In the genomic region with DNA sequence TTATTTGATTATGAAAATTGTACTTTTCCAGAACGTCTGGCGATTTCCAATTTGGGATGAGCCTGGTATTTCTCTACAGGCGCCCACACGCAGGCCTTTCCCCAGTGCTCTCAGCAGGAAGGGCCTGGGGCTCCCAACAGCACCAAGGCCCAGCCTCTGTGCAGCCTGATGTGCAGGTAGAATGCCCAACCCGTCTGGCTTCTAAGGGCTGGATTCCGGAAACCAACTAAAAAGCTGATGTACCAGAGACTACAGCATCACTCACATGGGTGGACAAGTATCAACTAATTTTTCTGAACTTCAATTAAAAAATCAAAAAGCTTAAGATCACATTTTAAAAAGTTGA, we compare ENCODE assay signal across 20 cellular contexts. TPM values are rescaled to one million over a fixed set of nuclear protein-coding genes. Genes with fewer than 3 reads are reported as not detected.
DNase-seq lines count a peak whose midpoint lies in the region; ATAC-seq, FAIRE-seq and TF ChIP-seq lines count a peak whose summit lies in the region.
"Had no signal": no experiment of that assay in that cellular context is flagged by ENCODE, and none has a peak within 500 bp of the region (broad histone marks: within the 10 kb centered on the region; RNA-seq: fewer than 3 reads in every experiment).

No MANE protein-coding gene starts in this region.

- peaks cover 31% of the 10 kb centered on the region for H3K4me1 Mint-ChIP-seq in endothelial cell (ENCODE audit: unreplicated experiment)
- H3K4me1 Mint-ChIP-seq: activated CD4-positive, alpha-beta T cell treated with anti-CD3 and anti-CD28 coated beads, Interleukin-2, amount 10 ng/mL, durations not matched to agents 7 days and 5 days had no signal

- intact Hi-C loops in HepG2 (cut with micrococcal nuclease; ENCODE audit: unreplicated experiment) = no loop called here
- intact Hi-C loops in vagina (cut with DNase I) = no loop called here
- intact Hi-C loops in tibial artery (cut with DNase I; ENCODE audit: low total_unique reads) = no loop called here

- H3K27ac ChIP-seq in liver (ENCODE audit: low read depth in 1 of 2, low read length in 2 of 2) (peak overlapping the region; percentile 42 to 57), HepG2 (ENCODE audit: extremely low read length, insufficient read depth, low read length) (no peak overlapping the region), muscle layer of colon (ENCODE audit: low read depth, low read length) (peak overlapping the region; percentile 12), vagina (peak overlapping the region; percentile 36), tibial artery (no peak overlapping the region)
- H3K27ac ChIP-seq: HL-60, left lung had no signal

- no peak for TF ChIP-seq EP300 in HepG2 (IDR thresholded peaks at IDR 0.05; ENCODE audit: low read depth in 2 of 2, low read length in 2 of 2)
- TF ChIP-seq EP300 in HepG2 (CRISPR knock-in tag; IDR thresholded peaks at IDR 0.05; ENCODE audit: borderline replicate concordance) = no peak

- no peak overlapping the region for H2AFZ ChIP-seq in HepG2 (ENCODE audit: low read length)

- no peak for FAIRE-seq in HepG2 (lab: Jason Lieb, UNC)
- FAIRE-seq: A204.1, GM12878, urothelium cell line had no signal

- ATAC-seq in HepG2 = no peak
- no peak for ATAC-seq in HG03469 (IDR thresholded peaks at IDR 0.05; ENCODE audit: unreplicated experiment)
- ATAC-seq: GM12878, left lung had no signal

- POLR2A ChIA-PET in HepG2 (lab: Yijun Ruan, JAX) = no interaction called here

- peak overlapping the region; percentile 42 for H3K27ac Mint-ChIP-seq in endothelial cell (ENCODE audit: unreplicated experiment)
- H3K27ac Mint-ChIP-seq: activated CD4-positive, alpha-beta T cell treated with anti-CD3 and anti-CD28 coated beads, Interleukin-2, amount 10 ng/mL, durations not matched to agents 7 days and 5 days; stimulated activated naive CD8-positive, alpha-beta T cell treated with anti-CD3 and anti-CD28 coated beads, Interleukin-15, Interleukin-2, amounts not matched to agents 100 ng/mL and 50 ng/mL, for 24 hours had no signal

- no peak overlapping the region for H3K4me2 ChIP-seq in HepG2 (ENCODE audit: low read depth, low read length)

- no peak for TF ChIP-seq RAD21 in liver (IDR thresholded peaks at IDR 0.05)
- no peak for TF ChIP-seq RAD21 in HepG2 (CRISPR knock-in tag; IDR thresholded peaks at IDR 0.05)

- H3K27me3 ChIP-seq in liver (ENCODE audit: control insufficient read depth in 4 of 4, insufficient read depth in 4 of 4, low read length in 3 of 4) (no peaks in the 10 kb centered on the region), HepG2 (ENCODE audit: control insufficient read depth in 1 of 2, insufficient read depth in 2 of 2, low read length in 2 of 2) (no peaks in the 10 kb centered on the region), muscle layer of colon (ENCODE audit: control insufficient read depth in 1 of 2, insufficient read depth in 2 of 2, low read length in 2 of 2) (no peaks in the 10 kb centered on the region), vagina (no peaks in the 10 kb centered on the region), tibial artery (no peaks in the 10 kb centered on the region)
- H3K27me3 ChIP-seq: left lung had no signal

- no peak overlapping the region for H3K4me3 Mint-ChIP-seq in endothelial cell (ENCODE audit: unreplicated experiment)
- H3K4me3 Mint-ChIP-seq: activated CD4-positive, alpha-beta T cell treated with anti-CD3 and anti-CD28 coated beads, Interleukin-2, amount 10 ng/mL, durations not matched to agents 7 days and 5 days; stimulated activated naive CD8-positive, alpha-beta T cell treated with anti-CD3 and anti-CD28 coated beads, Interleukin-15, Interleukin-2, amounts not matched to agents 100 ng/mL and 50 ng/mL, for 24 hours had no signal

- H4K20me1 ChIP-seq in HepG2 (ENCODE audit: insufficient read depth, low read length) = peaks cover 10% of the 10 kb centered on the region; the same call in 1 of the 2 replicates

- no peak for TF ChIP-seq CTCF in liver (IDR thresholded peaks at IDR 0.05; ENCODE audit: low read depth, low read length, missing input control)
- TF ChIP-seq CTCF in HepG2 (CRISPR knock-in tag; IDR thresholded peaks at IDR 0.05) = no peak
- TF ChIP-seq CTCF in endothelial cell (IDR thresholded peaks at IDR 0.05; ENCODE audit: unreplicated experiment) = no peak
- no peak for TF ChIP-seq CTCF in vagina (IDR thresholded peaks at IDR 0.05)
- no peak for TF ChIP-seq CTCF in tibial artery (IDR thresholded peaks at IDR 0.05)

- WGBS in liver = 29% methylated on average over 6 of the region's 6 CpGs
- WGBS in HepG2 (ENCODE audit: low lambda C conversion rate) = 93% methylated on average over 6 of the region's 6 CpGs

- H3K79me2 ChIP-seq in HepG2 (ENCODE audit: insufficient read depth, low read length) = peaks cover 25% of the 10 kb centered on the region

- no peaks in the 10 kb centered on the region for H3K9me3 Mint-ChIP-seq in endothelial cell (ENCODE audit: unreplicated experiment)
- H3K9me3 Mint-ChIP-seq: activated CD4-positive, alpha-beta T cell treated with anti-CD3 and anti-CD28 coated beads, Interleukin-2, amount 10 ng/mL, durations not matched to agents 7 days and 5 days had no signal

- no peak for TF ChIP-seq POLR2A in HepG2 (IDR thresholded peaks at IDR 0.05; ENCODE audit: insufficient read depth in 1 of 2, low read depth in 2 of 2, low read length in 2 of 2)
- TF ChIP-seq POLR2A in vagina (IDR thresholded peaks at IDR 0.05) = no peak

- H3K4me3 ChIP-seq in liver (ENCODE audit: low read depth in 1 of 3, low read length in 3 of 3) (no peak overlapping the region), HepG2 (replicated peaks in 1 of 3; ENCODE audit: insufficient read depth in 1 of 3, low read depth in 2 of 3, low read length in 3 of 3) (no peak overlapping the region), muscle layer of colon (ENCODE audit: low read depth in 1 of 2, low read length in 2 of 2) (no peak overlapping the region), vagina (no peak overlapping the region), tibial artery (no peak overlapping the region)
- H3K4me3 ChIP-seq: GM12878, left lung had no signal

- H3K9ac ChIP-seq in liver (ENCODE audit: low read depth in 1 of 2, low read length in 2 of 2) = no peak overlapping the region
- H3K9ac ChIP-seq in HepG2 (ENCODE audit: insufficient read depth, low read depth, low read length) = no peak overlapping the region
- no peak overlapping the region for H3K9ac ChIP-seq in muscle layer of colon (ENCODE audit: low read length)

- peaks cover 3% of the 10 kb centered on the region for H3K36me3 Mint-ChIP-seq in endothelial cell (ENCODE audit: low read depth, unreplicated experiment)

- peaks cover 5% of the 10 kb centered on the region for H3K27me3 Mint-ChIP-seq in endothelial cell (ENCODE audit: unreplicated experiment)
- H3K27me3 Mint-ChIP-seq: activated CD4-positive, alpha-beta T cell treated with anti-CD3 and anti-CD28 coated beads, Interleukin-2, amount 10 ng/mL, durations not matched to agents 7 days and 5 days had no signal

- no TSS peak for BruUV-seq in HepG2 (replicated peaks; lab: Mats Ljungman, UMichigan)

- DNase-seq in HepG2 (ENCODE audit: low spot score) = no peak
- DNase-seq in endothelial cell (ENCODE audit: low spot score) = no peak
- no peak for DNase-seq in vagina (ENCODE audit: extremely low spot score in 2 of 2)
- DNase-seq in tibial artery = no peak
- no peak for DNase-seq in dermis blood vessel endothelial cell
- DNase-seq: activated CD4-positive, alpha-beta T cell treated with anti-CD3 and anti-CD28 coated beads, Interleukin-2, amount 10 ng/mL, durations not matched to agents 7 days and 5 days; activated effector memory CD4-positive, alpha-beta T cell treated with Interleukin-2 at 50 U/mL for 16 hours; C1 segment of cervical spinal cord; left lung; MM.1S; NCI-H1694 had no signal

- H3K36me3 ChIP-seq in liver (ENCODE audit: control insufficient read depth in 4 of 4, insufficient read depth in 3 of 4, low read depth in 1 of 4, low read length in 3 of 4) (no peaks in the 10 kb centered on the region), HepG2 (replicated peaks in 1 of 2; ENCODE audit: control insufficient read depth in 1 of 2, insufficient read depth in 2 of 2, low read length in 2 of 2) (no peaks in the 10 kb centered on the region; a peak in 1 of 5 replicates), muscle layer of colon (ENCODE audit: insufficient read depth, low read length) (no peaks in the 10 kb centered on the region), vagina (no peaks in the 10 kb centered on the region), tibial artery (no peaks in the 10 kb centered on the region)
- H3K36me3 ChIP-seq: left lung had no signal

- CTCF ChIA-PET in HepG2 (lab: Yijun Ruan, JAX; ENCODE audit: low intra/inter-chr PET ratio, low total read pairs) = no interaction called here

- H3K9me3 ChIP-seq in liver (ENCODE audit: control insufficient read depth in 4 of 4, low read length in 3 of 4) = no peaks in the 10 kb centered on the region
- no peaks in the 10 kb centered on the region for H3K9me3 ChIP-seq in HepG2 (ENCODE audit: low read length)
- H3K9me3 ChIP-seq in muscle layer of colon (ENCODE audit: low read length) = no peaks in the 10 kb centered on the region
- no peaks in the 10 kb centered on the region for H3K9me3 ChIP-seq in vagina
- H3K9me3 ChIP-seq in tibial artery = no peaks in the 10 kb centered on the region
- H3K9me3 ChIP-seq: left lung had no signal

- in situ Hi-C loops in HepG2 (cut with HindIII; ENCODE audit: extremely low pct_ligation_motif_present, low pct_unique_long_range_greater_than_20kb) = no loop called here

- peaks cover 15 to 41% (median 31%) of the 10 kb centered on the region in 4 donors for H3K4me1 ChIP-seq in liver (ENCODE audit: control insufficient read depth in 4 of 4, insufficient read depth in 4 of 4, low read length in 3 of 4)
- H3K4me1 ChIP-seq in HepG2 (ENCODE audit: insufficient read depth, low read length) = peaks cover 7% of the 10 kb centered on the region; the same call in 1 of the 2 replicates
- H3K4me1 ChIP-seq in muscle layer of colon (ENCODE audit: insufficient read depth, low read length) = peaks cover 26% of the 10 kb centered on the region
- peaks cover 51% of the 10 kb centered on the region for H3K4me1 ChIP-seq in vagina
- H3K4me1 ChIP-seq in tibial artery = peaks cover 0 to 64% (median 22%) of the 10 kb centered on the region in 4 donors

RNA-seq across cellular contexts. Expression of a gene that starts 25.8 kb away (rescaled TPM):
- total RNA-seq in liver (10 to 100 TPM; 35.2 to 78.7 TPM), HepG2 (2016; rRNA removed; fragmentation: Illumina TruSeq; extraction: Trizol) (19.7 and 20.2 TPM in 2 replicates), endothelial cell (ENCODE audit: unreplicated experiment) (187 TPM), vagina (105 TPM), dermis blood vessel endothelial cell (118 and 175 TPM in 2 replicates)
- polyA plus RNA-seq in liver (10 to 100 TPM in 1 of 2 donors, 1 to 10 TPM in 1; 4.1 to 24.3 TPM), HepG2 (2011; rRNA removed) (32.3 and 33.3 TPM in 2 replicates)
- total RNA-seq in HepG2 (2016; cell fraction: cytosol; rRNA removed; fragmentation: Illumina TruSeq; extraction: Trizol; ENCODE audit: low read depth) = 5.5 and 5.6 TPM in 2 replicates
- total RNA-seq in HepG2 (2016; cell fraction: insoluble cytoplasmic fraction; rRNA removed; fragmentation: Illumina TruSeq; extraction: Trizol) = 15.3 and 20.6 TPM in 2 replicates
- total RNA-seq in HepG2 (2016; cell fraction: membrane; rRNA removed; fragmentation: Illumina TruSeq; extraction: Trizol) = 7.4 and 7.9 TPM in 2 replicates
- 21.4 and 24.6 TPM in 2 replicates for total RNA-seq in HepG2 (2016; cell fraction: nucleus; rRNA removed; fragmentation: Illumina TruSeq; extraction: Trizol)
- polyA plus RNA-seq in HepG2 (2011; cell fraction: cytosol; rRNA removed) = 14.7 and 18.8 TPM in 2 replicates
- 82.2 and 87.0 TPM in 2 replicates for polyA plus RNA-seq in HepG2 (2011; cell fraction: nucleus; rRNA removed)
- polyA plus RNA-seq in HepG2 (2012) = 23.1 and 30.9 TPM in 2 replicates
- polyA plus RNA-seq in HepG2 (2016; cell fraction: cytosol; fragmentation: Illumina TruSeq; extraction: Trizol; ENCODE audit: low read depth) = 0.78 and 1.0 TPM in 2 replicates
- polyA plus RNA-seq in HepG2 (2016; cell fraction: insoluble cytoplasmic fraction; fragmentation: Illumina TruSeq; extraction: Trizol; ENCODE audit: low read depth) = 10.5 and 14.1 TPM in 2 replicates
- 3.0 and 3.4 TPM in 2 replicates for polyA plus RNA-seq in HepG2 (2016; cell fraction: membrane; fragmentation: Illumina TruSeq; extraction: Trizol; ENCODE audit: low read depth)
- polyA plus RNA-seq in HepG2 (2016; cell fraction: nucleus; fragmentation: Illumina TruSeq; extraction: Trizol; ENCODE audit: insufficient read depth, low read depth) = 45.7 and 47.5 TPM in 2 replicates
- 93.6 and 143 TPM in 2 replicates for polyA minus RNA-seq in HepG2 (2011; rRNA and poly(A)+ RNA removed; ENCODE audit: low replicate concordance)
- polyA minus RNA-seq in HepG2 (2011; cell fraction: cytosol; rRNA and poly(A)+ RNA removed) = 23.7 and 25.9 TPM in 2 replicates
- polyA minus RNA-seq in HepG2 (2011; cell fraction: nucleus; rRNA and poly(A)+ RNA removed) = 38.8 and 39.3 TPM in 2 replicates

RNA-seq across cellular contexts. Expression of a gene that starts 52.5 kb away (rescaled TPM):
- total RNA-seq in liver (under 1 TPM in 1 of 2 donors, not detected in 1; 0.47 TPM), HepG2 (2016; rRNA removed; fragmentation: Illumina TruSeq; extraction: Trizol) (0.72 and 1.00 TPM in 2 replicates), endothelial cell (ENCODE audit: unreplicated experiment) (not detected), vagina (not detected), dermis blood vessel endothelial cell (not detected in 2 replicates)
- polyA plus RNA-seq in liver (under 1 TPM in 1 of 2 donors, not detected in 1; 0.53 TPM), HepG2 (2011; rRNA removed) (0.67 and 0.95 TPM in 2 replicates)
- 2.3 and 2.8 TPM in 2 replicates for total RNA-seq in HepG2 (2016; cell fraction: cytosol; rRNA removed; fragmentation: Illumina TruSeq; extraction: Trizol; ENCODE audit: low read depth)
- 0.37 and 0.39 TPM in 2 replicates for total RNA-seq in HepG2 (2016; cell fraction: insoluble cytoplasmic fraction; rRNA removed; fragmentation: Illumina TruSeq; extraction: Trizol)
- 1.1 and 4.0 TPM in 2 replicates for total RNA-seq in HepG2 (2016; cell fraction: membrane; rRNA removed; fragmentation: Illumina TruSeq; extraction: Trizol)
- not detected in 2 replicates for total RNA-seq in HepG2 (2016; cell fraction: nucleus; rRNA removed; fragmentation: Illumina TruSeq; extraction: Trizol)
- 0.85 and 2.1 TPM in 2 replicates for polyA plus RNA-seq in HepG2 (2011; cell fraction: cytosol; rRNA removed)
- polyA plus RNA-seq in HepG2 (2011; cell fraction: nucleus; rRNA removed) = 0.64 and 1.0 TPM in 2 replicates
- polyA plus RNA-seq in HepG2 (2012) = 0.40 and 0.72 TPM in 2 replicates
- polyA plus RNA-seq in HepG2 (2016; cell fraction: cytosol; fragmentation: Illumina TruSeq; extraction: Trizol; ENCODE audit: low read depth) = 2.9 and 3.8 TPM in 2 replicates
- polyA plus RNA-seq in HepG2 (2016; cell fraction: insoluble cytoplasmic fraction; fragmentation: Illumina TruSeq; extraction: Trizol; ENCODE audit: low read depth) = 0.36 and 0.88 TPM in 2 replicates
- polyA plus RNA-seq in HepG2 (2016; cell fraction: membrane; fragmentation: Illumina TruSeq; extraction: Trizol; ENCODE audit: low read depth) = 0.86 and 1.1 TPM in 2 replicates
- 0.73 and 0.75 TPM in 2 replicates for polyA plus RNA-seq in HepG2 (2016; cell fraction: nucleus; fragmentation: Illumina TruSeq; extraction: Trizol; ENCODE audit: insufficient read depth, low read depth)
- polyA minus RNA-seq in HepG2 (2011; rRNA and poly(A)+ RNA removed; ENCODE audit: low replicate concordance) = 0.30 TPM in 1 of 2 replicates, not detected in the other
- polyA minus RNA-seq in HepG2 (2011; cell fraction: cytosol; rRNA and poly(A)+ RNA removed) = not detected in 2 replicates
- not detected in 2 replicates for polyA minus RNA-seq in HepG2 (2011; cell fraction: nucleus; rRNA and poly(A)+ RNA removed)
- total RNA-seq: activated CD4-positive, alpha-beta T cell treated with anti-CD3 and anti-CD28 coated beads, Interleukin-2, amount 10 ng/mL, durations not matched to agents 7 days and 5 days; GM12878; left lung; osteoblast had no signal
- polyA plus RNA-seq: GM12878 had no signal

Comparison
In these comparisons a context has a peak if more than half of its experiments do, and no peak if none do; other contexts are left out.
1. H3K27ac ChIP-seq: peak in liver (2 of 2), muscle layer of colon (single experiment) and vagina (single experiment); none in HepG2 (single experiment) and tibial artery (0 of 2).